Comparison of ENCODE assay signal across 10 cellular contexts in genomic region chr10:103637855-103638561, GRCh38.
DNase-seq lines count a peak whose midpoint lies in the region; ATAC-seq, FAIRE-seq and TF ChIP-seq lines count a peak whose summit lies in the region.
"Had no signal": no experiment of that assay in that cellular context is flagged by ENCODE, and none has a peak within 500 bp of the region (broad histone marks: within the 10 kb centered on the region; RNA-seq: fewer than 3 reads in every experiment).

No MANE protein-coding gene starts in this region.

- H3K4me3 Mint-ChIP-seq in astrocyte (ENCODE audit: unreplicated experiment) = no peak overlapping the region
- H3K4me3 Mint-ChIP-seq in activated T-helper 1 cell treated with anti-CD3 and anti-CD28 coated beads, Interleukin-12 subunit alpha, Interleukin-12 subunit beta, Interleukin-2, Interleukin-4 antibody, amounts not matched to agents 30 ng/mL and 10 ng/mL and 1 ng/mL, durations not matched to agents 14 hours and 24 hours and 36 hours = no peak overlapping the region
- H3K4me3 Mint-ChIP-seq: B cell, naive B cell had no signal

- DNase-seq in AG08395 (ENCODE audit: low spot score) (peak; percentile 83), astrocyte (ENCODE audit: low read depth) (peak; percentile 94), heart right ventricle (peak; percentile 73 to 86), pancreas (peak; percentile 39 to 73 (median 59)), OCI-M1 (lab: John Stamatoyannopoulos, UW) (no peak)
- DNase-seq in activated T-helper 1 cell treated with anti-CD3 and anti-CD28 coated beads, Interleukin-12 subunit alpha, Interleukin-12 subunit beta, Interleukin-2, Interleukin-4 antibody, amounts not matched to agents 30 ng/mL and 10 ng/mL and 1 ng/mL, durations not matched to agents 14 hours and 24 hours and 36 hours (ENCODE audit: low spot score) = no peak
- DNase-seq: naive B cell had no signal

- FAIRE-seq in astrocyte (lab: Jason Lieb, UNC) (no peak), pancreas (lab: Jason Lieb, UNC) (no peak)

- intact Hi-C loops in heart right ventricle (cut with DNase I) (no loop called here), pancreas (cut with DNase I) (no loop called here)
- intact Hi-C loops in activated T-helper 1 cell treated with anti-CD3 and anti-CD28 coated beads, Interleukin-12 subunit alpha, Interleukin-12 subunit beta, Interleukin-2, Interleukin-4 antibody, amounts not matched to agents 30 ng/mL and 10 ng/mL and 1 ng/mL, durations not matched to agents 14 hours and 24 hours and 36 hours (cut with micrococcal nuclease) = no loop called here

- H3K36me3 ChIP-seq in astrocyte (ENCODE audit: insufficient read depth, low read length) (no peaks in the 10 kb centered on the region), heart right ventricle (peaks cover 0 to 10% (median 0%) of the 10 kb centered on the region in 9 donors), pancreas (no peaks in the 10 kb centered on the region)

- ATAC-seq in heart right ventricle = peak; percentile 72 to 89 (median 78)
- ATAC-seq in pancreas = peak; percentile 62 to 81 (median 73)
- ATAC-seq in GM18520 (IDR thresholded peaks at IDR 0.05; ENCODE audit: unreplicated experiment) = no peak
- no peak for ATAC-seq in HG02571 (IDR thresholded peaks at IDR 0.05; ENCODE audit: unreplicated experiment)

- H3K27ac ChIP-seq in astrocyte (ENCODE audit: low read depth, low read length) (peak overlapping the region; percentile 81), heart right ventricle (peak overlapping the region; percentile 37 to 89 (median 76)), pancreas (peak overlapping the region; percentile 25 to 68 (median 42))

- peak overlapping the region; percentile 57 for H3K9ac ChIP-seq in astrocyte (ENCODE audit: low read length)

- H3K27ac Mint-ChIP-seq in astrocyte (ENCODE audit: unreplicated experiment) = no peak overlapping the region
- no peak overlapping the region for H3K27ac Mint-ChIP-seq in activated T-helper 1 cell treated with anti-CD3 and anti-CD28 coated beads, Interleukin-12 subunit alpha, Interleukin-12 subunit beta, Interleukin-2, Interleukin-4 antibody, amounts not matched to agents 30 ng/mL and 10 ng/mL and 1 ng/mL, durations not matched to agents 14 hours and 24 hours and 36 hours
- H3K27ac Mint-ChIP-seq: B cell had no signal

- H3K4me3 ChIP-seq in astrocyte (ENCODE audit: insufficient read depth, low read depth, low read length) (no peak overlapping the region), heart right ventricle (peak overlapping the region in 2 of 10 donors; percentile 6 to 15), pancreas (no peak overlapping the region)

- H3K27me3 Mint-ChIP-seq in astrocyte (ENCODE audit: low read depth, unreplicated experiment) = peaks cover 7% of the 10 kb centered on the region
- H3K27me3 Mint-ChIP-seq in activated T-helper 1 cell treated with anti-CD3 and anti-CD28 coated beads, Interleukin-12 subunit alpha, Interleukin-12 subunit beta, Interleukin-2, Interleukin-4 antibody, amounts not matched to agents 30 ng/mL and 10 ng/mL and 1 ng/mL, durations not matched to agents 14 hours and 24 hours and 36 hours (ENCODE audit: insufficient read depth) = peaks cover 4% of the 10 kb centered on the region
- H3K27me3 Mint-ChIP-seq: B cell, naive B cell had no signal

- TF ChIP-seq CTCF in astrocyte (IDR thresholded peaks at IDR 0.05; ENCODE audit: insufficient read depth, low read depth, low read length) = no peak
- no peak for TF ChIP-seq CTCF in heart right ventricle (IDR thresholded peaks at IDR 0.05)
- no peak for TF ChIP-seq CTCF in pancreas (IDR thresholded peaks at IDR 0.05)

- H3K4me1 ChIP-seq in astrocyte (ENCODE audit: insufficient read depth, low read length) = peaks cover 24% of the 10 kb centered on the region
- H3K4me1 ChIP-seq in heart right ventricle = peaks cover 36 to 72% (median 61%) of the 10 kb centered on the region in 9 donors
- H3K4me1 ChIP-seq in pancreas = peaks cover 0 to 6% (median 6%) of the 10 kb centered on the region in 3 donors

- peaks cover 31% of the 10 kb centered on the region for H4K20me1 ChIP-seq in astrocyte (ENCODE audit: insufficient read depth, low read length)

- H2AFZ ChIP-seq in astrocyte (ENCODE audit: low read depth, low read length) = peak overlapping the region; percentile 40

- H3K79me2 ChIP-seq in astrocyte (ENCODE audit: insufficient read depth, low read length) = peaks cover 17% of the 10 kb centered on the region

- WGBS in heart right ventricle, 2 donors = 37 to 46% methylated on average over 19 of the region's 19 CpGs
- WGBS in pancreas, 2 donors = 50 to 53% methylated on average over 19 of the region's 19 CpGs

- H3K9me3 ChIP-seq in astrocyte (ENCODE audit: insufficient read depth, low read depth, low read length) (no peaks in the 10 kb centered on the region), heart right ventricle (no peaks in the 10 kb centered on the region), pancreas (no peaks in the 10 kb centered on the region)

- peak overlapping the region; percentile 64 for H3K4me2 ChIP-seq in astrocyte (ENCODE audit: low read length)

- H3K36me3 Mint-ChIP-seq in astrocyte (ENCODE audit: low read depth, unreplicated experiment) = peaks cover 17% of the 10 kb centered on the region
- H3K36me3 Mint-ChIP-seq in activated T-helper 1 cell treated with anti-CD3 and anti-CD28 coated beads, Interleukin-12 subunit alpha, Interleukin-12 subunit beta, Interleukin-2, Interleukin-4 antibody, amounts not matched to agents 30 ng/mL and 10 ng/mL and 1 ng/mL, durations not matched to agents 14 hours and 24 hours and 36 hours (ENCODE audit: low read depth) = no peaks in the 10 kb centered on the region
- H3K36me3 Mint-ChIP-seq: naive B cell had no signal

- peaks cover 10% of the 10 kb centered on the region for H3K4me1 Mint-ChIP-seq in astrocyte (ENCODE audit: low read depth, unreplicated experiment)
- H3K4me1 Mint-ChIP-seq in activated T-helper 1 cell treated with anti-CD3 and anti-CD28 coated beads, Interleukin-12 subunit alpha, Interleukin-12 subunit beta, Interleukin-2, Interleukin-4 antibody, amounts not matched to agents 30 ng/mL and 10 ng/mL and 1 ng/mL, durations not matched to agents 14 hours and 24 hours and 36 hours (ENCODE audit: low read depth) = no peaks in the 10 kb centered on the region
- H3K4me1 Mint-ChIP-seq: B cell had no signal

- peaks cover 2% of the 10 kb centered on the region for H3K9me3 Mint-ChIP-seq in astrocyte (ENCODE audit: unreplicated experiment)
- H3K9me3 Mint-ChIP-seq in activated T-helper 1 cell treated with anti-CD3 and anti-CD28 coated beads, Interleukin-12 subunit alpha, Interleukin-12 subunit beta, Interleukin-2, Interleukin-4 antibody, amounts not matched to agents 30 ng/mL and 10 ng/mL and 1 ng/mL, durations not matched to agents 14 hours and 24 hours and 36 hours = no peaks in the 10 kb centered on the region
- H3K9me3 Mint-ChIP-seq: naive B cell had no signal

- H3K27me3 ChIP-seq in astrocyte (ENCODE audit: insufficient read depth, low read length) (no peaks in the 10 kb centered on the region), heart right ventricle (no peaks in the 10 kb centered on the region), pancreas (no peaks in the 10 kb centered on the region)

Comparison
In these comparisons a context has a peak if more than half of its experiments do, and no peak if none do; other contexts are left out.
1. DNase-seq: peak in AG08395 (single experiment), astrocyte (single experiment), heart right ventricle (2 of 2) and pancreas (6 of 6); none in OCI-M1 (single experiment) and activated T-helper 1 cell treated with anti-CD3 and anti-CD28 coated beads, Interleukin-12 subunit alpha, Interleukin-12 subunit beta, Interleukin-2, Interleukin-4 antibody, amounts not matched to agents 30 ng/mL and 10 ng/mL and 1 ng/mL, durations not matched to agents 14 hours and 24 hours and 36 hours (single experiment).
2. ATAC-seq: peak in heart right ventricle (8 of 8) and pancreas (4 of 4); none in GM18520 (single experiment) and HG02571 (single experiment).
3. Peak in every context shown above with its lines, with median percentiles within 50 percentile points of each other: H3K27ac ChIP-seq.